20 cellular contexts compared by ENCODE assay signal in genomic region chr16:7577588-7577987, GRCh38.
"Had no signal": no experiment of that assay in that cellular context is flagged by ENCODE, and none has a peak within 500 bp of the region (broad histone marks: within the 10 kb centered on the region; RNA-seq: fewer than 3 reads in every experiment).

No MANE protein-coding gene starts in this region.

- H3K27me3 ChIP-seq: dorsolateral prefrontal cortex, foreskin keratinocyte, heart right ventricle, left lung had no signal

- H3K27ac ChIP-seq: coronary artery, dorsolateral prefrontal cortex, epithelial cell of prostate, foreskin keratinocyte, heart right ventricle, left lung, lower lobe of right lung had no signal

- H3K4me3 ChIP-seq: coronary artery, dorsolateral prefrontal cortex, heart right ventricle, left lung, lower lobe of right lung, mucosa of descending colon had no signal

- H3K4me1 Mint-ChIP-seq: mesothelial cell of epicardium had no signal

- ATAC-seq: esophagus mucosa, foreskin keratinocyte, heart right ventricle, left cardiac atrium, left lung, left ventricle myocardium superior, lower lobe of right lung, mucosa of descending colon had no signal

- H3K9me3 ChIP-seq: heart right ventricle, left lung, lower lobe of right lung, mucosa of descending colon had no signal

- H3K27ac Mint-ChIP-seq: mesothelial cell of epicardium had no signal

- DNase-seq: dermis blood vessel endothelial cell; dorsolateral prefrontal cortex; effector CD4-positive, alpha-beta T cell; effector memory CD4-positive, alpha-beta T cell; erythroblast; foreskin keratinocyte; glutamatergic neuron; head of caudate nucleus; heart right ventricle; hippocampal formation; left cardiac atrium; left lung; left ventricle myocardium superior; lower lobe of right lung; mesenchymal stem cell; mucosa of descending colon had no signal

- H3K4me3 Mint-ChIP-seq: mesothelial cell of epicardium had no signal

- H3K36me3 Mint-ChIP-seq: mesothelial cell of epicardium had no signal

- H3K4me1 ChIP-seq: foreskin keratinocyte, heart right ventricle, left lung, lower lobe of right lung had no signal

- H3K36me3 ChIP-seq: heart right ventricle, left lung, lower lobe of right lung had no signal
